In genomic region chr7:150927954-150928340, GRCh38 we compare ENCODE assay signal across 17 cellular contexts. TPM values are rescaled to one million over a fixed set of nuclear protein-coding genes. Genes with fewer than 3 reads are reported as not detected.
A peak's percentile ranks its signal among the peaks of the same experiment; 100 is the strongest.
DNase-seq lines count a peak whose midpoint lies in the region; ATAC-seq, FAIRE-seq and TF ChIP-seq lines count a peak whose summit lies in the region.
"Had no signal": no experiment of that assay in that cellular context is flagged by ENCODE, and none has a peak within 500 bp of the region (broad histone marks: within the 10 kb centered on the region; RNA-seq: fewer than 3 reads in every experiment).

No MANE protein-coding gene starts in this region.

- H3K4me1 ChIP-seq in A549 (no peaks in the 10 kb centered on the region; the same call in 2 of the 3 replicates), Panc1 (ENCODE audit: control insufficient read depth, insufficient read depth, low read length) (no peaks in the 10 kb centered on the region)
- H3K4me1 ChIP-seq: uterus had no signal

- peaks cover 6% of the 10 kb centered on the region; the same call in 1 of the 2 replicates for H3K27me3 ChIP-seq in Panc1 (ENCODE audit: control insufficient read depth, insufficient read depth, low read length)
- H3K27me3 ChIP-seq: uterus had no signal

- H3K27ac ChIP-seq in A549 (no peak overlapping the region), Panc1 (ENCODE audit: low read length) (no peak overlapping the region)
- H3K27ac ChIP-seq: cardiac muscle cell, heart left ventricle, uterus had no signal

- 24% methylated on average over 4 of the region's 4 CpGs for WGBS in A549 (ENCODE audit: missing lambda C conversion rate)

- H3K36me3 ChIP-seq in Panc1 (ENCODE audit: control insufficient read depth, insufficient read depth, low read length), result no peaks in the 10 kb centered on the region
- H3K36me3 ChIP-seq: cardiac muscle cell, heart left ventricle, uterus had no signal

- H3K9me3 ChIP-seq in A549 (no peaks in the 10 kb centered on the region), Panc1 (ENCODE audit: control insufficient read depth, insufficient read depth, low read depth, low read length) (no peaks in the 10 kb centered on the region)
- H3K9me3 ChIP-seq: heart left ventricle, uterus had no signal

- DNase-seq in A549 (ENCODE audit: low read depth in 1 of 2, low spot score in 1 of 2) (peak; percentile 27 to 38), Panc1 (ENCODE audit: low read depth, low spot score) (no peak), fibroblast of pulmonary artery (ENCODE audit: low read depth) (peak; percentile 22), posterior cingulate gyrus (no peak), AG20443 (ENCODE audit: low spot score) (no peak)
- DNase-seq: activated naive CD4-positive, alpha-beta T cell; heart left ventricle; left cardiac atrium; NCI-H187 treated with DMSO at 0.1 percent for 48 hours; stimulated activated CD4-positive, alpha-beta T cell treated with anti-CD3 and anti-CD28 coated beads, Interleukin-1b, Interleukin-23, amount 100 ng/mL, for 48 hours; T1000; uterus had no signal

- CTCF ChIA-PET in A549 (lab: Yijun Ruan, JAX) (no interaction called here), Panc1 (lab: Charles Lee) (no interaction called here)

- no peak for TF ChIP-seq EP300 in A549 (IDR thresholded peaks at IDR 0.05)

- H3K4me2 ChIP-seq in A549, result no peak overlapping the region

- ATAC-seq in A549 (peak; percentile 72 to 78), Panc1 (peak; percentile 53; the same call in 1 of the 2 replicates), HG02938 (IDR thresholded peaks at IDR 0.05; ENCODE audit: unreplicated experiment) (no peak), GM21723 (IDR thresholded peaks at IDR 0.05; ENCODE audit: unreplicated experiment) (no peak)
- ATAC-seq: heart left ventricle had no signal

- no peak for TF ChIP-seq RAD21 in A549 (conservative IDR thresholded peaks at IDR 0.05 in 1 of 2, IDR thresholded peaks at IDR 0.05 in 1 of 2)

- FAIRE-seq in A549 (lab: Jason Lieb, UNC), result no peak
- FAIRE-seq: endometrium had no signal

- no peak for TF ChIP-seq POLR2A in A549 (IDR thresholded peaks at IDR 0.05; ENCODE audit: low read length)

- POLR2A ChIA-PET in A549 (lab: Yijun Ruan, JAX) (no interaction called here), Panc1 (lab: Charles Lee) (no interaction called here)

- TF ChIP-seq CTCF in A549 (IDR thresholded peaks at IDR 0.05) (no peak), GM12872 (IDR thresholded peaks at IDR 0.05; ENCODE audit: insufficient read depth, low read depth, low read length) (0 out of 3 replicates have a peak, but pooled peaks have one; percentile 2), Panc1 (IDR thresholded peaks at IDR 0.05) (no peak), fibroblast of pulmonary artery (IDR thresholded peaks at IDR 0.05; ENCODE audit: low read length, missing control alignments) (no peak)

- in situ Hi-C loops in Panc1 (cut with HindIII; ENCODE audit: low pct_unique_long_range_greater_than_20kb, low sequenced_read_pairs), result no loop called here

- intact Hi-C loops in Panc1 (cut with micrococcal nuclease; ENCODE audit: unreplicated experiment) (no loop called here), posterior cingulate gyrus (cut with DNase I) (no loop called here)

- H3K4me3 ChIP-seq in A549 (no peak overlapping the region), Panc1 (ENCODE audit: low read depth in 2 of 2, low read length in 2 of 2) (no peak overlapping the region), fibroblast of pulmonary artery (replicated peaks; ENCODE audit: low read depth, low read length) (no peak overlapping the region)
- H3K4me3 ChIP-seq: cardiac muscle cell, heart left ventricle, uterus had no signal

- no TSS peak for BruUV-seq in Panc1 (replicated peaks; lab: Mats Ljungman, UMichigan)

TF ChIP-seq in A549, 52 proteins besides CTCF, POLR2A, EP300 and RAD21:
- TF ChIP-seq RCOR1 (IDR thresholded peaks at IDR 0.05; ENCODE audit: low read depth, low read length) (no peak), FOSB (CRISPR knock-in tag; IDR thresholded peaks at IDR 0.05) (no peak), GATA3 (IDR thresholded peaks at IDR 0.05; ENCODE audit: borderline replicate concordance) (no peak), PBX3 (IDR thresholded peaks at IDR 0.05) (no peak), HOXB5 (CRISPR knock-in tag; IDR thresholded peaks at IDR 0.05) (no peak), BHLHE40 (IDR thresholded peaks at IDR 0.05; ENCODE audit: low read depth, low read length) (no peak), HDAC2 (IDR thresholded peaks at IDR 0.05) (no peak), FOSL2 (IDR thresholded peaks at IDR 0.05) (no peak), FOSL2 (CRISPR knock-in tag; IDR thresholded peaks at IDR 0.05) (no peak), NFE2L2 (conservative IDR thresholded peaks at IDR 0.05; ENCODE audit: low read length) (no peak), RFX5 (IDR thresholded peaks at IDR 0.05) (no peak), POLR2AphosphoS2 (conservative IDR thresholded peaks at IDR 0.05; ENCODE audit: low read length) (no peak), JUN (IDR thresholded peaks at IDR 0.05) (no peak), ELK1 (IDR thresholded peaks at IDR 0.05; ENCODE audit: low read depth, low read length) (no peak), NR3C1 (IDR thresholded peaks at IDR 0.05) (no peak)

RNA-seq across cellular contexts. Expression of gene KCNH2, which starts 50.2 kb away (rescaled TPM):
- polyA plus RNA-seq in A549 (2011; rRNA removed), result 0.26 and 0.44 TPM in 2 replicates
- polyA plus RNA-seq in A549 (2012; cell fraction: cytosol; rRNA removed), result 0.61 and 0.78 TPM in 2 replicates
- polyA plus RNA-seq in A549 (2012; cell fraction: nucleus; rRNA removed), result 0.84 and 1.3 TPM in 2 replicates
- 0.41 to 0.45 TPM (median 0.41 TPM) in 3 replicates for polyA plus RNA-seq in A549 (2017; fragmentation: RNase III; extraction: RNeasy Plus Mini Kit Qiagen cat#74134 plus additional on column Dnase treatment)
- polyA minus RNA-seq in A549 (2011; rRNA and poly(A)+ RNA removed), result 0.41 and 0.78 TPM in 2 replicates
- 1.8 TPM for total RNA-seq in Panc1 (2021; ENCODE audit: unreplicated experiment)
- 3.1 TPM for polyA plus RNA-seq in Panc1 (2012; ENCODE audit: insufficient read length)

Comparison
In these comparisons a context has a peak if more than half of its experiments do, and no peak if none do; other contexts are left out.
1. ATAC-seq: peak in A549 (2 of 2) and Panc1 (single experiment); none in HG02938 (single experiment) and GM21723 (single experiment).
2. DNase-seq: peak in A549 (2 of 2) and fibroblast of pulmonary artery (single experiment); none in Panc1 (single experiment), posterior cingulate gyrus (0 of 10) and AG20443 (single experiment).